In the genomic region with DNA sequence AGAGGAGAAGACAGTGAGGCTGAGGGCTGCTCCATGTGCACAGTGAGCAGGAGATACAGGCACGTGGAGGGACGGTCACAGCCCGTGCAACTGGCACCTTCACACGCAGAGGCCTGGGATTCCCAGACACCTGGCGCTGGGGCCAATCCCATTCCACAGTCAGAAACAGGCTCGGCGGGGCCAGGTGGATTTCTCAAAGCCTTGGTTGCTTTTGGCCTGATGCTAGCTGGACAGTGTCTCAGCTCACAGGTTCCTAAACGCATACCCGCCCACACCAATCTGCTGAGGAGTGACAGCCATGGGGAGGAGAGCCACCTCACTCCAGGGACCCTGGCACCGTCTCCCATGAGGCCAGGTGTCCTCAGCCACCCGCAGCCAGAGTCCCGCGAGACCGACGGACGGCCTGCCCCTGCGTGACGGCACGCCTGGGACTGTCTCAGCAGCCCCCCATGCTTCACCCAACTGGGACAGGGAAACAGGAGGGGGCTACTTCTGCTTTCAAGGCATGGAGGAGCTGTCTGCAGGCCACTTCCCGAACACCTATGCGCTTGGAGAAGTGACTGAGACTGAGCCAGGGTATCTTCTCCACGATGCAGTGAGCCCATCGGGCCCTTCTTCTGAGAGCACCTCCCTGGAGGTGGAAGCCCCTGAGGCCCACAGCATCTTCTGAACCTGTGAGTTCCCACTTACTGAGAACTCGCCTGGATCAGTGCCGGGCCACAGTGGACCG, we compare ENCODE assay signal across 8 cellular contexts. TPM values are rescaled to one million over a fixed set of nuclear protein-coding genes. Genes with fewer than 3 reads are reported as not detected.
DNase-seq lines count a peak whose midpoint lies in the region; TF ChIP-seq lines count a peak whose summit lies in the region.
"Not testable (repeated sequence)": the region's sequence is repeated elsewhere in the genome, so short reads cannot be mapped to it uniquely, and the experiment has no call there.

No MANE protein-coding gene starts in this region.

- DNase-seq in Karpas-422; activated T-helper 2 cell treated with anti-CD3 and anti-CD28 coated beads, Interferon-gamma antibody, Interleukin-2, Interleukin-4, amounts not matched to agents 10 μg/mL and 5 μg/mL and 100 μg/mL, durations not matched to agents 14 hours and 24 hours and 36 hours (ENCODE audit: low spot score); right atrium auricular region (ENCODE audit: low spot score); trophoblast cell: not testable (repeated sequence)
- DNase-seq in cerebellum (ENCODE audit: low spot score), result peak; percentile 72
- DNase-seq in stomach, result peak; percentile 61

- H3K27me3 ChIP-seq in BLaER1 treated with 17β-estradiol and CSF1 and Interleukin-3, amounts not matched to agents 10 nM and 100 nM; Karpas-422 (ENCODE audit: low read length); right atrium auricular region; trophoblast cell (ENCODE audit: insufficient read depth, low read length); stomach: not testable (repeated sequence)

- peaks cover 85 to 97% (median 92%) of the 10 kb centered on the region in 10 experiments for H3K4me1 ChIP-seq in BLaER1 treated with 17β-estradiol and CSF1 and Interleukin-3, amounts not matched to agents 10 nM and 100 nM
- H3K4me1 ChIP-seq in Karpas-422 (ENCODE audit: low read length) (peaks cover 89% of the 10 kb centered on the region), right atrium auricular region (peaks cover 0 to 45% of the 10 kb centered on the region in 2 donors), trophoblast cell (ENCODE audit: control insufficient read depth in 1 of 2, insufficient read depth in 2 of 2, low read length in 2 of 2) (peaks cover 24 to 35% of the 10 kb centered on the region in 2 experiments), stomach (peaks cover 65 to 99% (median 84%) of the 10 kb centered on the region in 4 donors)

- H3K18ac ChIP-seq in trophoblast cell (ENCODE audit: low read length), result not testable (repeated sequence)

- TF ChIP-seq POLR2A in stomach (IDR thresholded peaks at IDR 0.05), result not testable (repeated sequence)

- H2AFZ ChIP-seq in Karpas-422 (ENCODE audit: low read length); trophoblast cell (ENCODE audit: insufficient read depth, low read length, poor library complexity): not testable (repeated sequence)

- H3K4me3 ChIP-seq in BLaER1 treated with 17β-estradiol and CSF1 and Interleukin-3, amounts not matched to agents 10 nM and 100 nM, result peak overlapping the region in 6 of 10 experiments; percentile 26 to 48 (median 34); a peak in 9 of 20 replicates
- peak overlapping the region; percentile 41; the same call in 1 of the 2 replicates for H3K4me3 ChIP-seq in Karpas-422 (ENCODE audit: low read length)
- not testable (repeated sequence) for H3K4me3 ChIP-seq in right atrium auricular region; trophoblast cell (ENCODE audit: low read depth, low read length); stomach

- not testable (repeated sequence) for TF ChIP-seq EP300 in stomach (IDR thresholded peaks at IDR 0.05)

- peaks cover 14% of the 10 kb centered on the region for H3K79me1 ChIP-seq in trophoblast cell (ENCODE audit: low read length)

- H3K14ac ChIP-seq in trophoblast cell (ENCODE audit: low read length), result not testable (repeated sequence)

- not testable (repeated sequence) for H3K27me3 Mint-ChIP-seq in T-helper 1 cell treated with Interleukin-12 subunit alpha and Interleukin-12 subunit beta and Interleukin-4 antibody, amounts not matched to agents 30 μg/mL and 1 μg/mL, for 36 hours (ENCODE audit: low read depth); activated T-helper 2 cell treated with anti-CD3 and anti-CD28 coated beads, Interferon-gamma antibody, Interleukin-2, Interleukin-4, amounts not matched to agents 10 μg/mL and 5 μg/mL and 100 μg/mL, durations not matched to agents 14 hours and 24 hours and 36 hours (ENCODE audit: low read depth)

- peaks cover 38% of the 10 kb centered on the region for H3K36me3 Mint-ChIP-seq in T-helper 1 cell treated with Interleukin-12 subunit alpha and Interleukin-12 subunit beta and Interleukin-4 antibody, amounts not matched to agents 30 μg/mL and 1 μg/mL, for 36 hours (ENCODE audit: low read depth)
- peaks cover 89% of the 10 kb centered on the region for H3K36me3 Mint-ChIP-seq in activated T-helper 2 cell treated with anti-CD3 and anti-CD28 coated beads, Interferon-gamma antibody, Interleukin-2, Interleukin-4, amounts not matched to agents 10 μg/mL and 5 μg/mL and 100 μg/mL, durations not matched to agents 14 hours and 24 hours and 36 hours (ENCODE audit: low read depth)

- peaks cover 0 to 99% (median 73%) of the 10 kb centered on the region in 11 experiments; a peak in 18 of 22 replicates for H3K36me3 ChIP-seq in BLaER1 treated with 17β-estradiol and CSF1 and Interleukin-3, amounts not matched to agents 10 nM and 100 nM
- H3K36me3 ChIP-seq in Karpas-422 (ENCODE audit: insufficient read depth, low read length) (peaks cover 52% of the 10 kb centered on the region), trophoblast cell (ENCODE audit: control insufficient read depth in 1 of 2, insufficient read depth in 2 of 2, low read length in 2 of 2) (peaks cover 39 to 49% of the 10 kb centered on the region in 2 experiments)
- not testable (repeated sequence) for H3K36me3 ChIP-seq in right atrium auricular region, stomach

- peak overlapping the region in 8 of 11 experiments; percentile 16 to 70 (median 33); a peak in 10 of 22 replicates for H3K9ac ChIP-seq in BLaER1 treated with 17β-estradiol and CSF1 and Interleukin-3, amounts not matched to agents 10 nM and 100 nM
- peak overlapping the region; percentile 43; the same call in 1 of the 2 replicates for H3K9ac ChIP-seq in Karpas-422 (ENCODE audit: low read length)
- not testable (repeated sequence) for H3K9ac ChIP-seq in trophoblast cell (ENCODE audit: low read length)

- H3K27ac Mint-ChIP-seq in T-helper 1 cell treated with Interleukin-12 subunit alpha and Interleukin-12 subunit beta and Interleukin-4 antibody, amounts not matched to agents 30 μg/mL and 1 μg/mL, for 36 hours, result peak overlapping the region; percentile 26
- not testable (repeated sequence) for H3K27ac Mint-ChIP-seq in activated T-helper 2 cell treated with anti-CD3 and anti-CD28 coated beads, Interferon-gamma antibody, Interleukin-2, Interleukin-4, amounts not matched to agents 10 μg/mL and 5 μg/mL and 100 μg/mL, durations not matched to agents 14 hours and 24 hours and 36 hours

- H4K8ac ChIP-seq in trophoblast cell (ENCODE audit: low read depth, low read length), result not testable (repeated sequence)

- H2BK12ac ChIP-seq in trophoblast cell (ENCODE audit: low read length), result not testable (repeated sequence)

- not testable (repeated sequence) for H3K4me3 Mint-ChIP-seq in T-helper 1 cell treated with Interleukin-12 subunit alpha and Interleukin-12 subunit beta and Interleukin-4 antibody, amounts not matched to agents 30 μg/mL and 1 μg/mL, for 36 hours
- H3K4me3 Mint-ChIP-seq in activated T-helper 2 cell treated with anti-CD3 and anti-CD28 coated beads, Interferon-gamma antibody, Interleukin-2, Interleukin-4, amounts not matched to agents 10 μg/mL and 5 μg/mL and 100 μg/mL, durations not matched to agents 14 hours and 24 hours and 36 hours (ENCODE audit: low read depth), result peak overlapping the region; percentile 42

- not testable (repeated sequence) for H2BK120ac ChIP-seq in trophoblast cell (ENCODE audit: insufficient read depth, low read length, poor library complexity)

- H2AK5ac ChIP-seq in trophoblast cell (ENCODE audit: low read length), result not testable (repeated sequence)

- H3K4ac ChIP-seq in trophoblast cell (ENCODE audit: low read depth, low read length), result peak overlapping the region; percentile 90

- H3K9me3 Mint-ChIP-seq in T-helper 1 cell treated with Interleukin-12 subunit alpha and Interleukin-12 subunit beta and Interleukin-4 antibody, amounts not matched to agents 30 μg/mL and 1 μg/mL, for 36 hours; activated T-helper 2 cell treated with anti-CD3 and anti-CD28 coated beads, Interferon-gamma antibody, Interleukin-2, Interleukin-4, amounts not matched to agents 10 μg/mL and 5 μg/mL and 100 μg/mL, durations not matched to agents 14 hours and 24 hours and 36 hours: not testable (repeated sequence)

- H3K23ac ChIP-seq in trophoblast cell (ENCODE audit: low read length), result not testable (repeated sequence)

- peaks cover 51% of the 10 kb centered on the region for H3K4me1 Mint-ChIP-seq in T-helper 1 cell treated with Interleukin-12 subunit alpha and Interleukin-12 subunit beta and Interleukin-4 antibody, amounts not matched to agents 30 μg/mL and 1 μg/mL, for 36 hours (ENCODE audit: low read depth)
- H3K4me1 Mint-ChIP-seq in activated T-helper 2 cell treated with anti-CD3 and anti-CD28 coated beads, Interferon-gamma antibody, Interleukin-2, Interleukin-4, amounts not matched to agents 10 μg/mL and 5 μg/mL and 100 μg/mL, durations not matched to agents 14 hours and 24 hours and 36 hours (ENCODE audit: low read depth), result peaks cover 55% of the 10 kb centered on the region

- not testable (repeated sequence) for H3K9me3 ChIP-seq in BLaER1 treated with 17β-estradiol and CSF1 and Interleukin-3, amounts not matched to agents 10 nM and 100 nM (replicated peaks in 1 of 11); Karpas-422 (ENCODE audit: low read length); right atrium auricular region; trophoblast cell (ENCODE audit: insufficient read depth, low read depth, low read length); stomach

- TF ChIP-seq CTCF in right atrium auricular region (IDR thresholded peaks at IDR 0.05); stomach (IDR thresholded peaks at IDR 0.05): not testable (repeated sequence)

- not testable (repeated sequence) for H3K9me2 ChIP-seq in Karpas-422 (replicated peaks; ENCODE audit: insufficient read depth, low read length)

- not testable (repeated sequence) for H4K91ac ChIP-seq in trophoblast cell (ENCODE audit: low read depth, low read length)

- no CpG with 5 or more reads among the region's 26 CpGs for WGBS in trophoblast cell (ENCODE audit: extremely low coverage, insufficient coverage, insufficient read length)
- 27 to 71% (median 44%) methylated on average over 10 to 26 of the region's 26 CpGs for WGBS in stomach, 5 donors

- H2BK5ac ChIP-seq in trophoblast cell (ENCODE audit: low read depth, low read length, poor library complexity), result not testable (repeated sequence)

- H3K27ac ChIP-seq in BLaER1 treated with 17β-estradiol and CSF1 and Interleukin-3, amounts not matched to agents 10 nM and 100 nM, result peak overlapping the region in 3 of 11 experiments; percentile 8 to 79 (median 32); a peak in 3 of 22 replicates
- H3K27ac ChIP-seq in Karpas-422 (ENCODE audit: low read length) (peak overlapping the region; percentile 53), right atrium auricular region (peak overlapping the region; percentile 83 to 87), stomach (peak overlapping the region; percentile 70 to 89 (median 85))
- not testable (repeated sequence) for H3K27ac ChIP-seq in trophoblast cell (ENCODE audit: low read depth, low read length)

- not testable (repeated sequence) for H4K12ac ChIP-seq in trophoblast cell (ENCODE audit: low read depth, low read length)

- peaks cover 94% of the 10 kb centered on the region for H3K79me2 ChIP-seq in Karpas-422 (ENCODE audit: low read length)
- H3K79me2 ChIP-seq in trophoblast cell (ENCODE audit: control insufficient read depth, insufficient read depth, low read length, poor library complexity), result peaks cover 45% of the 10 kb centered on the region

- peak overlapping the region; percentile 79 to 100 (median 92) for H3K4me2 ChIP-seq in BLaER1 treated with 17β-estradiol and CSF1 and Interleukin-3, amounts not matched to agents 10 nM and 100 nM
- H3K4me2 ChIP-seq in Karpas-422 (ENCODE audit: low read depth, low read length, poor library complexity, severe bottlenecking), result peak overlapping the region; percentile 56
- not testable (repeated sequence) for H3K4me2 ChIP-seq in trophoblast cell (ENCODE audit: low read length)

- intact Hi-C loops in activated T-helper 2 cell treated with anti-CD3 and anti-CD28 coated beads, Interferon-gamma antibody, Interleukin-2, Interleukin-4, amounts not matched to agents 10 μg/mL and 5 μg/mL and 100 μg/mL, durations not matched to agents 14 hours and 24 hours and 36 hours (cut with micrococcal nuclease); stomach (cut with DNase I; ENCODE audit: low total_unique reads): not testable (repeated sequence)

- peaks cover 68 to 100% (median 100%) of the 10 kb centered on the region in 11 experiments; a peak in 21 of 22 replicates for H4K20me1 ChIP-seq in BLaER1 treated with 17β-estradiol and CSF1 and Interleukin-3, amounts not matched to agents 10 nM and 100 nM
- peaks cover 82% of the 10 kb centered on the region for H4K20me1 ChIP-seq in Karpas-422 (ENCODE audit: insufficient read depth, low read depth, low read length)

RNA-seq across cellular contexts. Expression of a gene that starts 6.5 kb away (rescaled TPM):
- 163 and 177 TPM in 2 replicates for total RNA-seq in Karpas-422 (2014; rRNA removed; shearing (Covaris generic); ENCODE audit: low replicate concordance)
- total RNA-seq in activated T-helper 2 cell treated with anti-CD3 and anti-CD28 coated beads, Interferon-gamma antibody, Interleukin-2, Interleukin-4, amounts not matched to agents 10 μg/mL and 5 μg/mL and 100 μg/mL, durations not matched to agents 14 hours and 24 hours and 36 hours, result 271 TPM in 2 replicates
- 22.0 TPM for total RNA-seq in cerebellum
- total RNA-seq in right atrium auricular region, result 10 to 100 TPM in 1 of 2 donors, 1 to 10 TPM in 1; 5.8 to 12.8 TPM
- 379 and 403 TPM in 2 replicates for polyA plus RNA-seq in trophoblast cell (2013)
- total RNA-seq in stomach, result 10 to 100 TPM in 3 of 5 donors, 1 to 10 TPM in 2; 1.4 to 24.1 (median 11.0) TPM
- 10 to 100 TPM in 1 of 3 donors, 1 to 10 TPM in 2; 3.5 to 74.8 (median 9.0) TPM for polyA plus RNA-seq in stomach
